8 cellular contexts compared by ENCODE assay signal in genomic region chr9:98074119-98074990, GRCh38. TPM values are rescaled to one million over a fixed set of nuclear protein-coding genes. Genes with fewer than 3 reads are reported as not detected.
DNase-seq lines count a peak whose midpoint lies in the region; ATAC-seq and TF ChIP-seq lines count a peak whose summit lies in the region.

No MANE protein-coding gene starts in this region.

- H3K4me1 ChIP-seq in duodenal mucosa (ENCODE audit: control insufficient read depth in 1 of 2, insufficient read depth in 2 of 2, low read length in 2 of 2) = peaks cover 38 to 42% of the 10 kb centered on the region in 2 donors

- H3K27me3 ChIP-seq in duodenal mucosa (ENCODE audit: control insufficient read depth in 1 of 2, insufficient read depth in 2 of 2, low read length in 2 of 2) = no peaks in the 10 kb centered on the region

- ATAC-seq in HG03442 (IDR thresholded peaks at IDR 0.05; ENCODE audit: unreplicated experiment) = no peak

- H3K9me3 ChIP-seq in duodenal mucosa (ENCODE audit: control insufficient read depth in 1 of 2, low read length in 2 of 2) = no peaks in the 10 kb centered on the region

- peak; percentile 28 for DNase-seq in NCI-H2171 (lab: John Stamatoyannopoulos, UW)
- DNase-seq in activated CD4-positive, alpha-beta T cell treated with anti-CD3 and anti-CD28 coated beads, Interleukin-2, amount 50 U/mL, for 4 hours = peak; percentile 50 to 60
- peak; percentile 63 for DNase-seq in lung microvascular endothelial cell (ENCODE audit: low read depth in 2 of 2)
- DNase-seq in stimulated activated CD8-positive, alpha-beta memory T cell treated with anti-CD3 and anti-CD28 coated beads, Interleukin-2, amount 100 ng/mL, for 1 hour (ENCODE audit: low read depth in 2 of 2) = peak; percentile 46 to 55

- H3K4me3 ChIP-seq in duodenal mucosa (ENCODE audit: low read depth in 1 of 2, low read length in 2 of 2) = peak overlapping the region in 1 of 2 donors; percentile 47

- peaks cover 18 to 21% of the 10 kb centered on the region in 2 donors for H3K36me3 ChIP-seq in duodenal mucosa (ENCODE audit: control insufficient read depth in 1 of 2, insufficient read depth in 2 of 2, low read length in 2 of 2)

- peak; percentile 96 for TF ChIP-seq CTCF in 22Rv1 (IDR thresholded peaks at IDR 0.05)
- peak; percentile 89 for TF ChIP-seq CTCF in GM12873 (IDR thresholded peaks at IDR 0.05; ENCODE audit: insufficient read depth, low read depth, low read length, missing control alignments)

- H3K27ac ChIP-seq in 22Rv1 (peak overlapping the region; percentile 96), duodenal mucosa (ENCODE audit: low read depth, low read length) (peak overlapping the region; percentile 64)

- H3K9ac ChIP-seq in duodenal mucosa (ENCODE audit: low read depth in 1 of 2, low read length in 2 of 2) = peak overlapping the region; percentile 35 to 52

RNA-seq across cellular contexts. Expression of gene NANS, which starts 17.8 kb away (rescaled TPM):
- total RNA-seq in lung microvascular endothelial cell = 63.6 and 73.8 TPM in 2 replicates

RNA-seq across cellular contexts. Expression of gene TRIM14, which starts 44.7 kb away (rescaled TPM):
- 0.40 and 1.3 TPM in 2 replicates for total RNA-seq in lung microvascular endothelial cell
